ENCODE assay signal across 9 cellular contexts in the genomic region with DNA sequence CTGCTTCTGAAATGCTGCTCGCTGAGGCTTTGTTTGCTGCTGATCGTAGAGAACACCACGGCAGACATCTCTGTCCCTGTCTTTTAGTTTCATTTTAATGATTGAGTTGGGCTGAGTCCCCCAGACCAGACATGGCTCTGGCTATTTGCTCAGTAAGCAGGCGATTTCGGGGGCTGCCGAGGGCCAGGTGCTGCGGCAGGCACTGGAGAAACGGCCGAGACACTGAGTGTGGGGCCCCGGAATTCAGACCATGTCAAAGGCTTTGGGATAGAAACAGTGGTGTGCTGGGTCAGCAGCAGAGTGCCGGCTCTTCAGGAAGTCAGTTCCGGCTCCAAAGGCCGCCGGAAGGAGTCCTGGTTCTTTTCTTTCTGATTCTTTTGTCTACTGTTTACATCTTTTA. TPM values are rescaled to one million over a fixed set of nuclear protein-coding genes. Genes with fewer than 3 reads are reported as not detected.
A peak's percentile ranks its signal among the peaks of the same experiment; 100 is the strongest.
DNase-seq lines count a peak whose midpoint lies in the region; TF ChIP-seq lines count a peak whose summit lies in the region.
"Had no signal": no experiment of that assay in that cellular context is flagged by ENCODE, and none has a peak within 500 bp of the region (broad histone marks: within the 10 kb centered on the region; RNA-seq: fewer than 3 reads in every experiment).

No MANE protein-coding gene starts in this region.

- no peak overlapping the region for H2BK5ac ChIP-seq in trophoblast cell (ENCODE audit: low read depth, low read length, poor library complexity)

- no peak overlapping the region for H3K4me3 Mint-ChIP-seq in endodermal cell

- H4K91ac ChIP-seq in trophoblast cell (ENCODE audit: low read depth, low read length), result no peak overlapping the region

- no peak overlapping the region for H3K4me2 ChIP-seq in trophoblast cell (ENCODE audit: low read length)

- no peak for TF ChIP-seq CTCF in endodermal cell (conservative IDR thresholded peaks at IDR 0.05)
- TF ChIP-seq CTCF in neutrophil (IDR thresholded peaks at IDR 0.05), result no peak

- no peaks in the 10 kb centered on the region for H3K27me3 Mint-ChIP-seq in endodermal cell (ENCODE audit: insufficient read depth)

- 74 to 89% methylated on average over 7 to 14 of the region's 14 CpGs for WGBS in endodermal cell (ENCODE audit: insufficient coverage in 1 of 2, insufficient read length in 1 of 2), 2 experiments
- WGBS in trophoblast cell (ENCODE audit: extremely low coverage, insufficient coverage, insufficient read length), result no CpG with 5 or more reads among the region's 14 CpGs

- no peak overlapping the region for H4K8ac ChIP-seq in trophoblast cell (ENCODE audit: low read depth, low read length)

- DNase-seq in ELF-1 (ENCODE audit: low read depth, low spot score) (peak; percentile 63), NT2/D1 (ENCODE audit: low read depth, low spot score) (no peak), endodermal cell (no peak), trophoblast cell (no peak), mucosa of gallbladder (ENCODE audit: low spot score) (no peak), iPS-NIHi11 (ENCODE audit: low spot score) (no peak), NCI-H146 (lab: John Stamatoyannopoulos, UW) (no peak)
- DNase-seq: effector CD8-positive, alpha-beta T cell had no signal

- H2AFZ ChIP-seq in trophoblast cell (ENCODE audit: insufficient read depth, low read length, poor library complexity), result no peak overlapping the region

- no peak overlapping the region for H3K27ac Mint-ChIP-seq in endodermal cell

- H3K27ac ChIP-seq in endodermal cell (ENCODE audit: low read depth, low read length) (peak overlapping the region; percentile 81), neutrophil (no peak overlapping the region), trophoblast cell (ENCODE audit: low read depth, low read length) (no peak overlapping the region)

- no peaks in the 10 kb centered on the region for H3K9me3 Mint-ChIP-seq in endodermal cell

- no peak overlapping the region for H3K14ac ChIP-seq in trophoblast cell (ENCODE audit: low read length)

- H3K27me3 ChIP-seq in NT2/D1 (ENCODE audit: insufficient read depth, insufficient read length) (no peaks in the 10 kb centered on the region), endodermal cell (ENCODE audit: control insufficient read depth, insufficient read depth, low read length, poor library complexity, severe bottlenecking) (no peaks in the 10 kb centered on the region), neutrophil (no peaks in the 10 kb centered on the region), trophoblast cell (ENCODE audit: insufficient read depth, low read length) (no peaks in the 10 kb centered on the region)

- H3K79me1 ChIP-seq in trophoblast cell (ENCODE audit: low read length), result peaks cover 3% of the 10 kb centered on the region

- H3K18ac ChIP-seq in trophoblast cell (ENCODE audit: low read length), result no peak overlapping the region

- H2BK120ac ChIP-seq in trophoblast cell (ENCODE audit: insufficient read depth, low read length, poor library complexity), result no peak overlapping the region

- H3K4me1 Mint-ChIP-seq in endodermal cell, result peaks cover 6% of the 10 kb centered on the region

- H3K23ac ChIP-seq in trophoblast cell (ENCODE audit: low read length), result no peak overlapping the region

- peaks cover 4% of the 10 kb centered on the region for H3K4me1 ChIP-seq in NT2/D1 (ENCODE audit: insufficient read depth, insufficient read length)
- H3K4me1 ChIP-seq in endodermal cell (ENCODE audit: control insufficient read depth, insufficient read depth, low read length), result no peaks in the 10 kb centered on the region
- H3K4me1 ChIP-seq in neutrophil (ENCODE audit: control insufficient read depth in 1 of 2, insufficient read depth in 1 of 2, low read depth in 1 of 2, low read length in 1 of 2), result peaks cover 31% of the 10 kb centered on the region in 2 experiments
- peaks cover 3 to 5% of the 10 kb centered on the region in 2 experiments for H3K4me1 ChIP-seq in trophoblast cell (ENCODE audit: control insufficient read depth in 1 of 2, insufficient read depth in 2 of 2, low read length in 2 of 2)

- H3K4me3 ChIP-seq in NT2/D1 (ENCODE audit: insufficient read length, low read depth), result no peak overlapping the region
- no peak overlapping the region for H3K4me3 ChIP-seq in endodermal cell (ENCODE audit: low read length)
- H3K4me3 ChIP-seq in neutrophil (ENCODE audit: low read depth in 1 of 2, low read length in 1 of 2), result peak overlapping the region; percentile 42 to 43
- no peak overlapping the region for H3K4me3 ChIP-seq in trophoblast cell (ENCODE audit: low read depth, low read length)

- peaks cover 13% of the 10 kb centered on the region for H3K36me3 Mint-ChIP-seq in endodermal cell (ENCODE audit: low read depth)

- H4K12ac ChIP-seq in trophoblast cell (ENCODE audit: low read depth, low read length), result no peak overlapping the region

- peaks cover 2% of the 10 kb centered on the region for H3K79me2 ChIP-seq in trophoblast cell (ENCODE audit: control insufficient read depth, insufficient read depth, low read length, poor library complexity)

- H3K36me3 ChIP-seq in NT2/D1 (ENCODE audit: insufficient read depth, insufficient read length, low read length) (no peaks in the 10 kb centered on the region), endodermal cell (ENCODE audit: control insufficient read depth, insufficient read depth, low read length) (peaks cover 4% of the 10 kb centered on the region), neutrophil (no peaks in the 10 kb centered on the region), trophoblast cell (ENCODE audit: control insufficient read depth in 1 of 2, insufficient read depth in 2 of 2, low read length in 2 of 2) (peaks cover 2 to 3% of the 10 kb centered on the region in 2 experiments)

- H3K9me3 ChIP-seq in NT2/D1 (ENCODE audit: insufficient read depth, low read length) (no peaks in the 10 kb centered on the region), endodermal cell (ENCODE audit: control insufficient read depth, low read length) (no peaks in the 10 kb centered on the region), neutrophil (no peaks in the 10 kb centered on the region), trophoblast cell (ENCODE audit: insufficient read depth, low read depth, low read length) (no peaks in the 10 kb centered on the region)

- H2BK12ac ChIP-seq in trophoblast cell (ENCODE audit: low read length), result no peak overlapping the region

- H2AK5ac ChIP-seq in trophoblast cell (ENCODE audit: low read length), result no peak overlapping the region

- peak overlapping the region; percentile 38 for H3K9ac ChIP-seq in NT2/D1 (ENCODE audit: insufficient read length, low read depth)
- H3K9ac ChIP-seq in endodermal cell (ENCODE audit: extremely low read depth, low read length, poor library complexity, severe bottlenecking), result no peak overlapping the region
- H3K9ac ChIP-seq in trophoblast cell (ENCODE audit: low read length), result no peak overlapping the region

- no peak overlapping the region for H3K4ac ChIP-seq in trophoblast cell (ENCODE audit: low read depth, low read length)

RNA-seq across cellular contexts. Expression of gene LRRC27, which starts 5.0 kb away (rescaled TPM):
- total RNA-seq in endodermal cell, result 10 to 100 TPM; 10.3 to 14.6 TPM
- 12.8 TPM for polyA plus RNA-seq in endodermal cell (2013, experiment 1 of 2)
- 12.3 TPM for polyA plus RNA-seq in endodermal cell (2013, experiment 2 of 2)
- 4.4 and 4.9 TPM in 2 replicates for polyA plus RNA-seq in trophoblast cell (2013)
- 12.4 TPM for total RNA-seq in mucosa of gallbladder

RNA-seq across cellular contexts. Expression of gene STK32C, which starts 29.3 kb away (rescaled TPM):
- 1 to 10 TPM; 8.4 to 9.9 TPM for total RNA-seq in endodermal cell
- 20.9 TPM for polyA plus RNA-seq in endodermal cell (2013, experiment 1 of 2)
- polyA plus RNA-seq in endodermal cell (2013, experiment 2 of 2), result 18.8 TPM
- 3.3 and 3.8 TPM in 2 replicates for polyA plus RNA-seq in trophoblast cell (2013)
- total RNA-seq in mucosa of gallbladder, result 23.8 TPM

RNA-seq across cellular contexts. Expression of gene PWWP2B, which starts 60.0 kb away (rescaled TPM):
- total RNA-seq in endodermal cell (10 to 100 TPM; 11.4 to 13.9 TPM), mucosa of gallbladder (52.9 TPM)
- polyA plus RNA-seq in endodermal cell (2013, experiment 1 of 2), result 7.5 TPM
- polyA plus RNA-seq in endodermal cell (2013, experiment 2 of 2), result 6.7 TPM
- polyA plus RNA-seq in trophoblast cell (2013), result 57.0 and 60.9 TPM in 2 replicates

Comparison
In these comparisons a context has a peak if more than half of its experiments do, and no peak if none do; other contexts are left out.
1. H3K4me3 ChIP-seq: peak in neutrophil (2 of 2); none in NT2/D1 (single experiment), endodermal cell (single experiment) and trophoblast cell (single experiment).